Comparison of ENCODE assay signal across 10 cellular contexts in genomic region chr7:129367349-129367699, GRCh38.
DNase-seq lines count a peak whose midpoint lies in the region; ATAC-seq, FAIRE-seq and TF ChIP-seq lines count a peak whose summit lies in the region.
"Had no signal": no experiment of that assay in that cellular context is flagged by ENCODE, and none has a peak within 500 bp of the region (broad histone marks: within the 10 kb centered on the region; RNA-seq: fewer than 3 reads in every experiment).

No MANE protein-coding gene starts in this region.

- H3K9me3 ChIP-seq in K562 (replicated peaks; ENCODE audit: control insufficient read depth, insufficient read depth, low read depth, low read length), result no peaks in the 10 kb centered on the region
- no peaks in the 10 kb centered on the region for H3K9me3 ChIP-seq in osteoblast (ENCODE audit: low read depth, low read length)
- H3K9me3 ChIP-seq: BLaER1 treated with 17β-estradiol and CSF1 and Interleukin-3, amounts not matched to agents 10 nM and 100 nM had no signal

- H3K4me3 Mint-ChIP-seq in natural killer cell, result peak overlapping the region; percentile 73
- H3K4me3 Mint-ChIP-seq: WTC11 had no signal

- peaks cover 6 to 15% of the 10 kb centered on the region in 2 experiments; a peak in 4 of 5 replicates for H3K4me1 ChIP-seq in K562 (replicated peaks in 1 of 2; ENCODE audit: control insufficient read depth in 2 of 2, insufficient read depth in 2 of 2, low read length in 2 of 2)
- peaks cover 9% of the 10 kb centered on the region for H3K4me1 ChIP-seq in osteoblast (ENCODE audit: insufficient read depth, low read length)

- H3K4me3 ChIP-seq in K562 (no peak overlapping the region), osteoblast (ENCODE audit: insufficient read depth, low read length) (no peak overlapping the region)
- H3K4me3 ChIP-seq: BLaER1 treated with 17β-estradiol and CSF1 and Interleukin-3, amounts not matched to agents 10 nM and 100 nM had no signal

- no peak overlapping the region for H3K9ac ChIP-seq in K562 (ENCODE audit: insufficient read depth in 1 of 2, low read depth in 2 of 2, low read length in 2 of 2)

- POLR2A ChIA-PET in K562 (lab: Yijun Ruan, JAX), result interaction anchor here (0.6 to 2.4 kb wide), 13 partner anchors 8 to 238 kb away, joined by 3 to 15 read pairs (median 5); no protein-coding TSS in a partner anchor

- no peak for TF ChIP-seq EP300 in K562 (IDR thresholded peaks at IDR 0.05; ENCODE audit: low read length)

- TF ChIP-seq RAD21 in K562 (CRISPR knock-in tag; conservative IDR thresholded peaks at IDR 0.05 in 1 of 2, IDR thresholded peaks at IDR 0.05 in 1 of 2), result no peak

- no peaks in the 10 kb centered on the region for H3K9me3 Mint-ChIP-seq in natural killer cell
- H3K9me3 Mint-ChIP-seq: WTC11 had no signal

- H3K79me2 ChIP-seq in K562 (ENCODE audit: control insufficient read depth, insufficient read depth, low read length) (no peaks in the 10 kb centered on the region), osteoblast (ENCODE audit: insufficient read depth, low read length) (no peaks in the 10 kb centered on the region)

- DNase-seq in GM12891 (ENCODE audit: insufficient read length, low spot score) (no peak), K562 (ENCODE audit: extremely low read depth in 1 of 4, low spot score in 3 of 4) (no peak), natural killer cell (no peak), G401 (ENCODE audit: low spot score) (no peak), osteoblast (ENCODE audit: insufficient read length, low spot score, missing footprints) (no peak), head of caudate nucleus (no peak), frontal cortex (ENCODE audit: low spot score in 2 of 2) (no peak)

- H3K27me3 Mint-ChIP-seq in natural killer cell (ENCODE audit: low read depth in 2 of 2), result no peaks in the 10 kb centered on the region

- H3K4me2 ChIP-seq in K562 (ENCODE audit: insufficient read depth, low read length) (no peak overlapping the region; the same call in 1 of the 2 replicates), osteoblast (ENCODE audit: insufficient read depth, low read length) (no peak overlapping the region)

- peak overlapping the region in 1 of 2 donors; percentile 81 for H3K27ac Mint-ChIP-seq in natural killer cell

- FAIRE-seq in GM12891 (lab: Jason Lieb, UNC) (peak; percentile 91), K562 (lab: Jason Lieb, UNC) (no peak), frontal cortex (lab: Jason Lieb, UNC) (no peak)

- intact Hi-C loops in K562 (cut with micrococcal nuclease) (loop anchor here (1.0 to 10.0 kb wide), 6 partner anchors 24 to 647 kb away; no protein-coding TSS in a partner anchor), natural killer cell (cut with micrococcal nuclease) (loop anchor here (1.0 kb wide), 5 partner anchors 105 to 643 kb away; no protein-coding TSS in a partner anchor), head of caudate nucleus (cut with DNase I) (loop anchor here (5.0 to 10.0 kb wide), 2 partner anchors 105 to 267 kb away; no protein-coding TSS in a partner anchor)

- H3K27me3 ChIP-seq in K562 (ENCODE audit: control insufficient read depth in 2 of 2, insufficient read depth in 2 of 2, low read length in 2 of 2) (no peaks in the 10 kb centered on the region), osteoblast (ENCODE audit: insufficient read depth, low read length) (no peaks in the 10 kb centered on the region)
- H3K27me3 ChIP-seq: BLaER1 treated with 17β-estradiol and CSF1 and Interleukin-3, amounts not matched to agents 10 nM and 100 nM had no signal

- ATAC-seq in HG03432 (IDR thresholded peaks at IDR 0.05; ENCODE audit: unreplicated experiment), result peak; percentile 1
- ATAC-seq in K562, result peak; percentile 44; the same call in 2 of the 3 replicates
- peak in 1 of 3 donors; percentile 8 for ATAC-seq in natural killer cell

- TF ChIP-seq POLR2A in GM12891 (IDR thresholded peaks at IDR 0.05; ENCODE audit: low read depth, low read length), result no peak
- TF ChIP-seq POLR2A in K562 (conservative IDR thresholded peaks at IDR 0.05), result no peak

- TF ChIP-seq CTCF in K562 (IDR thresholded peaks at IDR 0.05 in 2 of 3, conservative IDR thresholded peaks at IDR 0.05 in 1 of 3; ENCODE audit: insufficient read depth in 2 of 3, low read depth in 1 of 3, low read length in 3 of 3) (no peak), natural killer cell (IDR thresholded peaks at IDR 0.05) (no peak), osteoblast (IDR thresholded peaks at IDR 0.05; ENCODE audit: extremely low read depth, low read depth, low read length) (no peak)

- no peaks in the 10 kb centered on the region for H3K9me1 ChIP-seq in K562 (ENCODE audit: control insufficient read depth, insufficient read depth, low read length)

- no peaks in the 10 kb centered on the region for H3K36me3 ChIP-seq in K562 (ENCODE audit: control insufficient read depth, insufficient read depth, low read length)
- H3K36me3 ChIP-seq in osteoblast (ENCODE audit: insufficient read depth, low read length), result no peaks in the 10 kb centered on the region
- H3K36me3 ChIP-seq: BLaER1 treated with 17β-estradiol and CSF1 and Interleukin-3, amounts not matched to agents 10 nM and 100 nM had no signal

- CTCF ChIA-PET in K562 (lab: Yijun Ruan, JAX; ENCODE audit: low intra/inter-chr PET ratio), result interaction anchor here (0.9 to 5.2 kb wide), 7 partner anchors 24 to 277 kb away, joined by 3 to 60 read pairs (median 6); no protein-coding TSS in a partner anchor

- BruUV-seq in K562 (replicated peaks; lab: Mats Ljungman, UMichigan), result no TSS peak

- H3K36me3 Mint-ChIP-seq in natural killer cell, result no peaks in the 10 kb centered on the region
- H3K36me3 Mint-ChIP-seq: WTC11 had no signal

- H2AFZ ChIP-seq in K562 (ENCODE audit: low read depth, low read length), result peak overlapping the region; percentile 51; the same call in 1 of the 2 replicates
- no peak overlapping the region for H2AFZ ChIP-seq in osteoblast (ENCODE audit: low read length)

- H3K4me1 Mint-ChIP-seq in natural killer cell, result peaks cover 16 to 20% of the 10 kb centered on the region in 2 donors

- WGBS in K562 (ENCODE audit: insufficient coverage, low coverage, missing lambda C conversion rate), result 15% methylated on average over 1 of the region's 1 CpG

- in situ Hi-C loops in K562 (cut with MboI), result loop anchor here (5.0 to 25.0 kb wide), 3 partner anchors 95 to 645 kb away; no protein-coding TSS in a partner anchor
- in situ Hi-C loops in G401 (cut with HindIII; ENCODE audit: low sequenced_read_pairs), result no loop called here

- 0 out of 2 replicates have a peak, but pooled peaks cover 2% of the 10 kb centered on the region for H4K20me1 ChIP-seq in K562 (replicated peaks; ENCODE audit: control insufficient read depth, insufficient read depth, low read length)
- no peaks in the 10 kb centered on the region for H4K20me1 ChIP-seq in osteoblast (ENCODE audit: insufficient read depth, low read length)

- H3K27ac ChIP-seq in K562 (ENCODE audit: extremely low read depth, low read depth, low read length) (no peak overlapping the region), osteoblast (ENCODE audit: low read depth, low read length) (no peak overlapping the region)

TF ChIP-seq in GM12891, 5 proteins besides CTCF, POLR2A, EP300 and RAD21:
- TF ChIP-seq POLR2AphosphoS5 (IDR thresholded peaks at IDR 0.05; ENCODE audit: low read depth, low read length) (no peak), SPI1 (IDR thresholded peaks at IDR 0.05; ENCODE audit: low read depth, low read length) (no peak), POU2F2 (IDR thresholded peaks at IDR 0.05; ENCODE audit: low read depth, low read length) (no peak), PAX5 (IDR thresholded peaks at IDR 0.05; ENCODE audit: insufficient read depth, low read length, severe bottlenecking) (no peak), TAF1 (IDR thresholded peaks at IDR 0.05; ENCODE audit: low read depth, low read length) (no peak)

TF ChIP-seq in K562, 482 proteins besides CTCF, POLR2A, EP300 and RAD21:
- TF ChIP-seq CHD1 (IDR thresholded peaks at IDR 0.05; ENCODE audit: low read length), result no peak
- TF ChIP-seq AFF1 (IDR thresholded peaks at IDR 0.05; ENCODE audit: low read depth in 1 of 2, partially characterized antibody in 2 of 2), result peak in 1 of 2 experiments; percentile 86
TF ChIP-seq in K562: peak in this region for 1.
